In the genomic region with DNA sequence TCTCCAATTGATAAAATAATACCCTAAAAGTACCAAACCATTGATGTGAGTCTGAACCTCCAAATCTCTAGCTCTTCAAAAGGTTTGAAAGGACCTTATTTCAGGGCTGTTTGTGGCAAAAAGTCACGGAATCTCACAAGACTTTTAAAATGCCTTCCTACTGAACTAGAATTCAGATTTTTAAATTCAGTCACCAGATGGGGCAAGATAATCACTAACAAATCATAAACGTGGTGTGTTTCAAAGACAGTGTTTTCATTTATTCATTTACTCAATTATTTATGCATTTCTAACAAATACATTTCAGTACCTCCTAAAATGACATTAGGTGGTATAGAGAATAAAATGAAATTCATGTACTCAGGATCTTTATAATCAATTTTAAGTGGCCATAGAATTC, we compare ENCODE assay signal across 24 cellular contexts.
DNase-seq lines count a peak whose midpoint lies in the region; ATAC-seq and TF ChIP-seq lines count a peak whose summit lies in the region.
"Had no signal": no experiment of that assay in that cellular context is flagged by ENCODE, and none has a peak within 500 bp of the region (broad histone marks: within the 10 kb centered on the region; RNA-seq: fewer than 3 reads in every experiment).

No MANE protein-coding gene starts in this region.

- POLR2A ChIA-PET in T-cell (lab: Charles Lee) = no interaction called here

- H3K36me3 ChIP-seq in esophagus muscularis mucosa (no peaks in the 10 kb centered on the region), psoas muscle (ENCODE audit: insufficient read depth in 1 of 2, low read depth in 1 of 2) (no peaks in the 10 kb centered on the region)
- H3K36me3 ChIP-seq: cardiac muscle cell, gastrocnemius medialis, thoracic aorta had no signal

- no peaks in the 10 kb centered on the region for H3K36me3 Mint-ChIP-seq in T-cell
- H3K36me3 Mint-ChIP-seq: activated CD8-positive, alpha-beta memory T cell treated with anti-CD3 and anti-CD28 coated beads, Interleukin-2, amount 10 ng/mL, durations not matched to agents 7 days and 5 days; natural killer cell treated with Interleukin-12 subunit alpha and Interleukin-12 subunit beta and Interleukin-15 and Interleukin-18, amount 100 ng/mL, for 72 hours had no signal

- TF ChIP-seq CTCF in esophagus muscularis mucosa (IDR thresholded peaks at IDR 0.05) = peak; percentile 33 to 45 (median 40)
- peak; percentile 12 for TF ChIP-seq CTCF in psoas muscle (IDR thresholded peaks at IDR 0.05)

- peaks cover 20 to 26% (median 26%) of the 10 kb centered on the region in 3 donors for H3K4me1 Mint-ChIP-seq in T-cell

- TF ChIP-seq POLR2A in esophagus muscularis mucosa (IDR thresholded peaks at IDR 0.05; ENCODE audit: low read depth) = no peak

- TF ChIP-seq EP300 in esophagus muscularis mucosa (IDR thresholded peaks at IDR 0.05) = no peak

- H3K4me3 ChIP-seq in esophagus muscularis mucosa = no peak overlapping the region
- no peak overlapping the region for H3K4me3 ChIP-seq in psoas muscle
- H3K4me3 ChIP-seq: cardiac muscle cell, gastrocnemius medialis, thoracic aorta had no signal

- H3K27me3 ChIP-seq in esophagus muscularis mucosa (no peaks in the 10 kb centered on the region), psoas muscle (ENCODE audit: insufficient read depth in 3 of 3, low read length in 2 of 3) (no peaks in the 10 kb centered on the region)
- H3K27me3 ChIP-seq: cardiac muscle cell, gastrocnemius medialis had no signal

- peak; percentile 22 for DNase-seq in EH (ENCODE audit: low read depth)
- peak; percentile 5 for DNase-seq in LHCN-M2 (ENCODE audit: low read depth)
- DNase-seq in esophagus muscularis mucosa (ENCODE audit: extremely low spot score) = no peak
- no peak for DNase-seq in psoas muscle
- DNase-seq in DMS153 treated with DMSO at 0.1 percent for 48 hours (lab: John Stamatoyannopoulos, UW; ENCODE audit: unreplicated experiment) = no peak
- DNase-seq in NOMO-1 treated with DMSO at 0.1 percent for 48 hours (lab: John Stamatoyannopoulos, UW; ENCODE audit: unreplicated experiment) = no peak
- no peak for DNase-seq in T-cell
- DNase-seq: activated CD4-positive, alpha-beta T cell treated with anti-CD3 and anti-CD28 coated beads, Interleukin-2, amount 10 ng/mL, durations not matched to agents 24 days and 14 days; activated CD8-positive, alpha-beta memory T cell treated with anti-CD3 and anti-CD28 coated beads, Interleukin-2, amount 10 ng/mL, durations not matched to agents 7 days and 5 days; activated naive CD4-positive, alpha-beta T cell treated with anti-CD3 and anti-CD28 coated beads for 36 hours; gastrocnemius medialis; left ventricle myocardium superior; midbrain; NCI-H1694 treated with DMSO at 0.1 percent for 48 hours; NCI-H2171 treated with DMSO at 0.1 percent for 48 hours; NCI-H526; right cardiac atrium; stimulated activated naive CD4-positive, alpha-beta T cell treated with Interleukin-2 at 50 U/mL for 16 hours; T-helper 2 cell had no signal

- H3K27ac Mint-ChIP-seq in T-cell = no peak overlapping the region
- H3K27ac Mint-ChIP-seq: activated CD4-positive, alpha-beta T cell treated with anti-CD3 and anti-CD28 coated beads, Interleukin-2, amount 10 ng/mL, durations not matched to agents 24 days and 14 days; activated CD8-positive, alpha-beta memory T cell treated with anti-CD3 and anti-CD28 coated beads, Interleukin-2, amount 10 ng/mL, durations not matched to agents 7 days and 5 days; activated naive CD4-positive, alpha-beta T cell treated with anti-CD3 and anti-CD28 coated beads for 36 hours; dendritic cell treated with granulocyte-macrophage colony-stimulating factor and Interleukin-4, amounts not matched to agents 40 ng/mL and 50 ng/mL, for 4 days; natural killer cell treated with Interleukin-12 subunit alpha and Interleukin-12 subunit beta and Interleukin-15 and Interleukin-18, amount 100 ng/mL, for 72 hours had no signal

- H3K4me3 Mint-ChIP-seq in T-cell = no peak overlapping the region
- H3K4me3 Mint-ChIP-seq: activated CD4-positive, alpha-beta T cell treated with anti-CD3 and anti-CD28 coated beads, Interleukin-2, amount 10 ng/mL, durations not matched to agents 24 days and 14 days; activated CD8-positive, alpha-beta memory T cell treated with anti-CD3 and anti-CD28 coated beads, Interleukin-2, amount 10 ng/mL, durations not matched to agents 7 days and 5 days; activated naive CD4-positive, alpha-beta T cell treated with anti-CD3 and anti-CD28 coated beads for 36 hours; dendritic cell treated with granulocyte-macrophage colony-stimulating factor and Interleukin-4, amounts not matched to agents 40 ng/mL and 50 ng/mL, for 4 days; natural killer cell treated with Interleukin-12 subunit alpha and Interleukin-12 subunit beta and Interleukin-15 and Interleukin-18, amount 100 ng/mL, for 72 hours had no signal

- H3K9me3 ChIP-seq in esophagus muscularis mucosa (no peaks in the 10 kb centered on the region), psoas muscle (no peaks in the 10 kb centered on the region)
- H3K9me3 ChIP-seq: gastrocnemius medialis, thoracic aorta had no signal

- H3K27ac ChIP-seq in esophagus muscularis mucosa (replicated peaks in 1 of 4) = no peak overlapping the region
- H3K27ac ChIP-seq in psoas muscle = no peak overlapping the region
- H3K27ac ChIP-seq: cardiac muscle cell, gastrocnemius medialis, KMS-11, thoracic aorta had no signal

- 28% methylated on average over 2 of the region's 2 CpGs for whole genome bisulfite sequencing in esophagus muscularis mucosa
- WGBS in psoas muscle, 3 donors = 38 to 48% (median 40%) methylated on average over 2 of the region's 2 CpGs

- peaks cover 0 to 4% of the 10 kb centered on the region in 2 donors for H3K27me3 Mint-ChIP-seq in T-cell
- H3K27me3 Mint-ChIP-seq: activated CD4-positive, alpha-beta T cell treated with anti-CD3 and anti-CD28 coated beads, Interleukin-2, amount 10 ng/mL, durations not matched to agents 24 days and 14 days; dendritic cell treated with granulocyte-macrophage colony-stimulating factor and Interleukin-4, amounts not matched to agents 40 ng/mL and 50 ng/mL, for 4 days had no signal

- peaks cover 0 to 1% (median 0%) of the 10 kb centered on the region in 3 donors for H3K9me3 Mint-ChIP-seq in T-cell
- H3K9me3 Mint-ChIP-seq: activated CD4-positive, alpha-beta T cell treated with anti-CD3 and anti-CD28 coated beads, Interleukin-2, amount 10 ng/mL, durations not matched to agents 24 days and 14 days; activated naive CD4-positive, alpha-beta T cell treated with anti-CD3 and anti-CD28 coated beads for 36 hours; dendritic cell treated with granulocyte-macrophage colony-stimulating factor and Interleukin-4, amounts not matched to agents 40 ng/mL and 50 ng/mL, for 4 days had no signal

- CTCF ChIA-PET in T-cell (lab: Charles Lee) = no interaction called here

- ATAC-seq in psoas muscle (no peak), T-cell (replicated peaks in 1 of 4) (no peak)
- ATAC-seq: activated CD8-positive, alpha-beta memory T cell treated with anti-CD3 and anti-CD28 coated beads, Interleukin-2, amount 10 ng/mL, durations not matched to agents 7 days and 5 days; gastrocnemius medialis; left ventricle myocardium superior; natural killer cell treated with Interleukin-12 subunit alpha and Interleukin-12 subunit beta and Interleukin-15 and Interleukin-18, amount 100 ng/mL, for 72 hours; right cardiac atrium had no signal

- H3K4me1 ChIP-seq in esophagus muscularis mucosa = no peaks in the 10 kb centered on the region
- H3K4me1 ChIP-seq in psoas muscle = no peaks in the 10 kb centered on the region
- H3K4me1 ChIP-seq: gastrocnemius medialis had no signal

- intact Hi-C loops in esophagus muscularis mucosa (cut with DNase I) (loop anchor here (2.0 to 5.0 kb wide), 2 partner anchors 69 to 361 kb away; partner anchors contain the start of gene SMC2), psoas muscle (cut with DNase I) (no loop called here)

Comparison
In these comparisons a context has a peak if more than half of its experiments do, and no peak if none do; other contexts are left out.
1. DNase-seq: peak in EH (single experiment) and LHCN-M2 (single experiment); none in esophagus muscularis mucosa (single experiment), psoas muscle (0 of 2), DMS153 treated with DMSO at 0.1 percent for 48 hours (single experiment), NOMO-1 treated with DMSO at 0.1 percent for 48 hours (single experiment) and T-cell (0 of 34).